In genomic region chr20:57320358-57320757, GRCh38 we compare ENCODE assay signal across 34 cellular contexts. TPM values are rescaled to one million over a fixed set of nuclear protein-coding genes. Genes with fewer than 3 reads are reported as not detected.
"Had no signal": no experiment of that assay in that cellular context is flagged by ENCODE, and none has a peak within 500 bp of the region (broad histone marks: within the 10 kb centered on the region; RNA-seq: fewer than 3 reads in every experiment).

No MANE protein-coding gene starts in this region.

- H3K4me2 ChIP-seq: PC-9 had no signal

- DNase-seq: activated CD4-positive, alpha-beta T cell treated with anti-CD3 and anti-CD28 coated beads for 1 hour; activated CD4-positive, alpha-beta T cell treated with anti-CD3 and anti-CD28 coated beads, Interleukin-2, amount 10 ng/mL, durations not matched to agents 24 days and 14 days; activated CD4-positive, alpha-beta T cell treated with anti-CD3 and anti-CD28 coated beads, Interleukin-2, amount 50 U/mL, for 4 hours; activated CD4-positive, CD25-positive, alpha-beta regulatory T cell; activated CD8-positive, alpha-beta T cell treated with anti-CD3 and anti-CD28 coated beads for 36 hours; activated effector memory CD4-positive, alpha-beta T cell treated with anti-CD3 and anti-CD28 coated beads, Interleukin-2, amount 50 U/mL, for 16 hours; activated naive CD4-positive, alpha-beta T cell treated with Interleukin-2 at 50 U/mL for 16 hours; activated naive CD8-positive, alpha-beta T cell treated with anti-CD3 and anti-CD28 coated beads, Interleukin-2, amount 10 ng/mL, durations not matched to agents 7 days and 5 days; activated T-cell treated with anti-CD3 and anti-CD28 coated beads, Interleukin-2, amount 50 U/mL, for 1 hour; activated T-cell treated with anti-CD3 and anti-CD28 coated beads, Interleukin-2, amount 50 U/mL, for 72 hours; amygdala; NCI-H1092 treated with DMSO at 0.1 percent for 48 hours; NCI-H1417; NCI-H146; NCI-H187; NCI-H2029 treated with DMSO at 0.1 percent for 48 hours; NCI-H2107; NCI-H2171; NCI-H446 treated with DMSO at 0.1 percent for 48 hours; NCI-H524; Right ventricle myocardium superior; T1000; WERI-Rb-1 had no signal

- H3K27ac ChIP-seq: ascending aorta, breast epithelium, coronary artery, PC-9, WERI-Rb-1 had no signal

- H3K36me3 ChIP-seq: ascending aorta, breast epithelium, WERI-Rb-1 had no signal

- ATAC-seq: activated CD8-positive, alpha-beta T cell treated with anti-CD3 and anti-CD28 coated beads for 36 hours; activated T-cell treated with anti-CD3 and anti-CD28 coated beads, Interleukin-2, amount 50 U/mL, for 72 hours; activated T-helper 17 cell treated with anti-CD3 and anti-CD28 coated beads, Interleukin-2, amount 50 U/mL, for 72 hours had no signal

- H3K4me1 ChIP-seq: ascending aorta, breast epithelium had no signal

- FAIRE-seq: RCC 7860 had no signal

- H2AFZ ChIP-seq: PC-9 had no signal

- H3K4me3 ChIP-seq: ascending aorta, breast epithelium, coronary artery, PC-9 had no signal

- H3K27me3 ChIP-seq: ascending aorta, breast epithelium had no signal

- H3K9me3 ChIP-seq: ascending aorta, breast epithelium had no signal

RNA-seq across cellular contexts. Expression of gene SPO11, which starts 9.2 kb away (rescaled TPM):
- total RNA-seq: activated CD4-positive, alpha-beta T cell treated with anti-CD3 and anti-CD28 coated beads, Interleukin-2, amount 10 ng/mL, durations not matched to agents 24 days and 14 days; activated CD8-positive, alpha-beta T cell treated with anti-CD3 and anti-CD28 coated beads for 36 hours; activated naive CD8-positive, alpha-beta T cell treated with anti-CD3 and anti-CD28 coated beads, Interleukin-2, amount 10 ng/mL, durations not matched to agents 7 days and 5 days; activated T-cell treated with anti-CD3 and anti-CD28 coated beads, Interleukin-2, amount 50 U/mL, for 72 hours; activated T-helper 17 cell treated with anti-CD3 and anti-CD28 coated beads, Interleukin-2, amount 50 U/mL, for 72 hours; ascending aorta; breast epithelium; cardiac septum; M059J; PC-9; Right ventricle myocardium superior; T-helper 1 cell treated with Interleukin-12 subunit alpha and Interleukin-12 subunit beta and Interleukin-4 antibody, amounts not matched to agents 30 ng/mL and 1 ng/mL, for 36 hours; T-helper 2 cell treated with Interferon-gamma antibody and Interleukin-4, amounts not matched to agents 100 ng/mL and 5 ng/mL, for 36 hours had no signal
- polyA plus RNA-seq: adipose tissue had no signal

RNA-seq across cellular contexts. Expression of gene BMP7, which starts 53.9 kb away (rescaled TPM):
- total RNA-seq: activated CD8-positive, alpha-beta T cell treated with anti-CD3 and anti-CD28 coated beads for 36 hours; activated naive CD8-positive, alpha-beta T cell treated with anti-CD3 and anti-CD28 coated beads, Interleukin-2, amount 10 ng/mL, durations not matched to agents 7 days and 5 days; activated T-helper 17 cell treated with anti-CD3 and anti-CD28 coated beads, Interleukin-2, amount 50 U/mL, for 72 hours; ascending aorta; T-helper 1 cell treated with Interleukin-12 subunit alpha and Interleukin-12 subunit beta and Interleukin-4 antibody, amounts not matched to agents 30 ng/mL and 1 ng/mL, for 36 hours; T-helper 2 cell treated with Interferon-gamma antibody and Interleukin-4, amounts not matched to agents 100 ng/mL and 5 ng/mL, for 36 hours had no signal
